In genomic region chr1:152486400-152487006, GRCh38 we compare ENCODE assay signal across 1 cellular context.
TF ChIP-seq lines count a peak whose summit lies in the region.

No MANE protein-coding gene starts in this region.

TF ChIP-seq in GM12878, 131 proteins besides CTCF, POLR2A, EP300 and RAD21 (continued from another document):
- TF ChIP-seq BHLHE40 (IDR thresholded peaks at IDR 0.05; ENCODE audit: borderline replicate concordance in 1 of 2, low read depth in 2 of 2, low read length in 1 of 2) (no peak), RB1 (IDR thresholded peaks at IDR 0.05; ENCODE audit: borderline replicate concordance) (no peak), IKZF1 (conservative IDR thresholded peaks at IDR 0.05) (no peak), CBFB (IDR thresholded peaks at IDR 0.05; ENCODE audit: low read depth) (no peak), E4F1 (IDR thresholded peaks at IDR 0.05; ENCODE audit: borderline replicate concordance, partially characterized antibody) (no peak), USF2 (IDR thresholded peaks at IDR 0.05; ENCODE audit: borderline replicate concordance, low read depth, low read length) (no peak), TCF3 (IDR thresholded peaks at IDR 0.05; ENCODE audit: borderline replicate concordance, insufficient read depth, low read depth, low read length) (no peak), SIX5 (IDR thresholded peaks at IDR 0.05; ENCODE audit: low read depth, low read length, severe bottlenecking) (no peak)
